In genomic region chr7:44573464-44574285, GRCh38 we compare ENCODE assay signal across 1 cellular context.
TF ChIP-seq lines count a peak whose summit lies in the region.

Gene DDX56, minus strand, starts transcription at chr7:44573908. Its CDS starts 13 bp downstream, at chr7:44573895.

TF ChIP-seq in HepG2, 621 proteins besides CTCF, POLR2A, EP300 and RAD21 (continued from another document and continues in another):
- TF ChIP-seq AHDC1 (CRISPR knock-in tag; IDR thresholded peaks at IDR 0.05; ENCODE audit: borderline replicate concordance) (peak; percentile 24; the same call in 1 of the 2 replicates), ATF7-NPFF (CRISPR knock-in tag; IDR thresholded peaks at IDR 0.05; ENCODE audit: low read depth) (no peak; the same call in 1 of the 2 replicates), RFXAP (CRISPR knock-in tag; IDR thresholded peaks at IDR 0.05; ENCODE audit: borderline replicate concordance) (peak; percentile 96), IRF1 (CRISPR knock-in tag; IDR thresholded peaks at IDR 0.05; ENCODE audit: low read depth) (peak; percentile 84; the same call in 1 of the 2 replicates), ATAD3A (CRISPR knock-in tag; IDR thresholded peaks at IDR 0.05) (no peak), MTF1 (CRISPR knock-in tag; IDR thresholded peaks at IDR 0.05) (peak; percentile 92; the same call in 1 of the 2 replicates), SRSF4 (IDR thresholded peaks at IDR 0.05; ENCODE audit: low read depth, low read length, poor library complexity, severe bottlenecking) (no peak), BCLAF1 (IDR thresholded peaks at IDR 0.05) (no peak), ZNF503 (CRISPR knock-in tag; IDR thresholded peaks at IDR 0.05) (peak; percentile 85), ZNF672 (CRISPR knock-in tag; IDR thresholded peaks at IDR 0.05) (no peak), ZNF496 (CRISPR knock-in tag; IDR thresholded peaks at IDR 0.05; ENCODE audit: insufficient replicate concordance) (no peak), WIZ (CRISPR knock-in tag; IDR thresholded peaks at IDR 0.05) (peak; percentile 89), ZNF33A (CRISPR knock-in tag; IDR thresholded peaks at IDR 0.05; ENCODE audit: borderline replicate concordance) (no peak), XBP1 (CRISPR knock-in tag; IDR thresholded peaks at IDR 0.05) (peak; percentile 70; the same call in 1 of the 2 replicates), ZNF615 (CRISPR knock-in tag; IDR thresholded peaks at IDR 0.05; ENCODE audit: borderline replicate concordance) (0 out of 2 replicates have a peak, but pooled peaks have one; percentile 54), ISL2 (CRISPR knock-in tag; IDR thresholded peaks at IDR 0.05) (peak; percentile 88), ZNF549 (CRISPR knock-in tag; IDR thresholded peaks at IDR 0.05) (no peak), TP53 (CRISPR knock-in tag; conservative IDR thresholded peaks at IDR 0.05) (peak; percentile 53), PPARG (CRISPR knock-in tag; conservative IDR thresholded peaks at IDR 0.05) (peak; percentile 52; the same call in 1 of the 2 replicates), ZNF782 (CRISPR knock-in tag; IDR thresholded peaks at IDR 0.05; ENCODE audit: borderline replicate concordance) (peak; percentile 89; the same call in 1 of the 2 replicates), NFYC (CRISPR knock-in tag; IDR thresholded peaks at IDR 0.05) (peak; percentile 94), FUBP1 (CRISPR knock-in tag; IDR thresholded peaks at IDR 0.05; ENCODE audit: borderline replicate concordance) (no peak), ZNF772 (CRISPR knock-in tag; IDR thresholded peaks at IDR 0.05) (peak; percentile 98), NCOA1 (CRISPR knock-in tag; IDR thresholded peaks at IDR 0.05) (no peak), MXD3 (CRISPR knock-in tag; IDR thresholded peaks at IDR 0.05) (peak; percentile 97), ATF6 (CRISPR knock-in tag; conservative IDR thresholded peaks at IDR 0.05) (no peak), NCOA5 (CRISPR knock-in tag; IDR thresholded peaks at IDR 0.05) (no peak; the same call in 1 of the 2 replicates), SNAPC5 (CRISPR knock-in tag; IDR thresholded peaks at IDR 0.05; ENCODE audit: borderline replicate concordance) (peak; percentile 31; the same call in 1 of the 2 replicates), ZNF883 (CRISPR knock-in tag; IDR thresholded peaks at IDR 0.05; ENCODE audit: not compliant biosample characterization) (peak; percentile 89), ZUFSP (CRISPR knock-in tag; IDR thresholded peaks at IDR 0.05; ENCODE audit: borderline replicate concordance) (no peak), ZMAT5 (CRISPR knock-in tag; IDR thresholded peaks at IDR 0.05; ENCODE audit: borderline replicate concordance, low read depth) (no peak), PRDM15 (CRISPR knock-in tag; IDR thresholded peaks at IDR 0.05) (peak; percentile 64), ZNF83 (CRISPR knock-in tag; IDR thresholded peaks at IDR 0.05; ENCODE audit: borderline replicate concordance) (peak; percentile 93; the same call in 1 of the 2 replicates), KLF13 (CRISPR knock-in tag; IDR thresholded peaks at IDR 0.05) (0 out of 2 replicates have a peak, but pooled peaks have one; percentile 79), HIVEP1 (CRISPR knock-in tag; IDR thresholded peaks at IDR 0.05) (peak; percentile 81), ZNF562 (CRISPR knock-in tag; IDR thresholded peaks at IDR 0.05; ENCODE audit: borderline replicate concordance) (no peak)
